9 cellular contexts compared by ENCODE assay signal in genomic region chr4:184039963-184040383, GRCh38.
DNase-seq lines count a peak whose midpoint lies in the region; ATAC-seq, FAIRE-seq and TF ChIP-seq lines count a peak whose summit lies in the region.
"Had no signal": no experiment of that assay in that cellular context is flagged by ENCODE, and none has a peak within 500 bp of the region (broad histone marks: within the 10 kb centered on the region; RNA-seq: fewer than 3 reads in every experiment).

No MANE protein-coding gene starts in this region.

- in situ Hi-C loops in GM12878 (cut with MboI), result no loop called here

- TF ChIP-seq EP300 in GM12878 (IDR thresholded peaks at IDR 0.05; ENCODE audit: borderline replicate concordance in 1 of 2, control insufficient read depth in 1 of 2, low read depth in 2 of 2, low read length in 2 of 2) (no peak), suprapubic skin (IDR thresholded peaks at IDR 0.05) (no peak)

- intact Hi-C loops in GM12878 (cut with micrococcal nuclease; ENCODE audit: unreplicated experiment), result no loop called here

- peak overlapping the region; percentile 31 for H3K4me3 Mint-ChIP-seq in activated T-cell treated with anti-CD3 and anti-CD28 coated beads, Interleukin-2, amount 50 U/mL, for 24 hours

- no peak overlapping the region for H3K4me3 ChIP-seq in GM12878
- H3K4me3 ChIP-seq in suprapubic skin, result peak overlapping the region; percentile 21

- RAD21 ChIA-PET in GM12878 (lab: Charles Lee; ENCODE audit: unreplicated experiment), result interaction anchor here (0.6 kb wide), 1 partner anchor 22 kb away, joined by 3 read pairs; no protein-coding TSS in a partner anchor

- SMC1A ChIA-PET in GM12878 (lab: Charles Lee; ENCODE audit: uncharacterized antibody, unreplicated experiment), result no interaction called here

- H3K4me2 ChIP-seq in GM12878 (ENCODE audit: control insufficient read depth, insufficient read depth), result no peak overlapping the region

- TF ChIP-seq RAD21 in GM12878 (IDR thresholded peaks at IDR 0.05; ENCODE audit: insufficient read depth, low read depth, low read length), result no peak

- peak; percentile 35; the same call in 2 of the 3 replicates for ATAC-seq in GM12878

- TF ChIP-seq POLR2A in GM12878 (IDR thresholded peaks at IDR 0.05; ENCODE audit: low read depth, low read length), result no peak
- no peak for TF ChIP-seq POLR2A in suprapubic skin (IDR thresholded peaks at IDR 0.05)
- no peak for TF ChIP-seq POLR2A in H54 (IDR thresholded peaks at IDR 0.05; ENCODE audit: low read depth, low read length)

- H4K20me1 ChIP-seq in GM12878 (ENCODE audit: control insufficient read depth, insufficient read depth), result no peaks in the 10 kb centered on the region

- H3K27ac ChIP-seq in GM12878 (ENCODE audit: control insufficient read depth, insufficient read depth) (no peak overlapping the region), suprapubic skin (no peak overlapping the region)

- H3K27me3 Mint-ChIP-seq in activated T-cell treated with anti-CD3 and anti-CD28 coated beads, Interleukin-2, amount 50 U/mL, for 24 hours, result peaks cover 52% of the 10 kb centered on the region

- TF ChIP-seq CTCF in GM12878 (IDR thresholded peaks at IDR 0.05 in 2 of 3, conservative IDR thresholded peaks at IDR 0.05 in 1 of 3; ENCODE audit: control insufficient read depth in 2 of 3, extremely low read depth in 1 of 3, insufficient read depth in 1 of 3, low read depth in 3 of 3, low read length in 3 of 3) (no peak), suprapubic skin (IDR thresholded peaks at IDR 0.05) (no peak)

- no TSS peak for BruUV-seq in GM12878 (replicated peaks; lab: Mats Ljungman, UMichigan)

- H3K9me3 ChIP-seq in GM12878 (replicated peaks; ENCODE audit: control insufficient read depth, insufficient read depth, low read length) (no peaks in the 10 kb centered on the region), suprapubic skin (no peaks in the 10 kb centered on the region)

- H3K36me3 ChIP-seq in GM12878 (ENCODE audit: control insufficient read depth in 2 of 2, insufficient read depth in 2 of 2, low read length in 1 of 2), result no peaks in the 10 kb centered on the region
- no peaks in the 10 kb centered on the region for H3K36me3 ChIP-seq in suprapubic skin

- FAIRE-seq in GM12878 (lab: Jason Lieb, UNC) (no peak), H54 (lab: Jason Lieb, UNC) (no peak)

- H3K4me1 ChIP-seq in GM12878 (ENCODE audit: control insufficient read depth, insufficient read depth, low read length) (no peaks in the 10 kb centered on the region), suprapubic skin (peaks cover 6% of the 10 kb centered on the region)

- no peaks in the 10 kb centered on the region for H3K9me3 Mint-ChIP-seq in activated T-cell treated with anti-CD3 and anti-CD28 coated beads, Interleukin-2, amount 50 U/mL, for 24 hours

- H3K27me3 ChIP-seq in GM12878 (replicated peaks in 1 of 2; ENCODE audit: control insufficient read depth in 2 of 2, insufficient read depth in 2 of 2, low read length in 1 of 2) (peaks cover 3 to 8% of the 10 kb centered on the region in 2 experiments; a peak in 2 of 4 replicates), suprapubic skin (no peaks in the 10 kb centered on the region)

- no peaks in the 10 kb centered on the region for H3K79me2 ChIP-seq in GM12878 (ENCODE audit: control insufficient read depth, insufficient read depth, low read length)

- H3K27ac Mint-ChIP-seq in activated T-cell treated with anti-CD3 and anti-CD28 coated beads, Interleukin-2, amount 50 U/mL, for 24 hours, result no peak overlapping the region

- no peak for DNase-seq in activated T-cell treated with anti-CD3 and anti-CD28 coated beads, Interleukin-2, amount 50 U/mL, for 24 hours
- DNase-seq in activated T-cell treated with anti-CD3 and anti-CD28 coated beads for 4 hours (no peak), GM12878 (ENCODE audit: low read depth, low spot score) (no peak), left kidney (ENCODE audit: low read depth, low spot score) (peak; percentile 87), suprapubic skin (ENCODE audit: low spot score in 2 of 2) (no peak), H54 (ENCODE audit: insufficient read length, low spot score) (no peak), pons (ENCODE audit: low spot score) (no peak), NCI-H1048 (lab: John Stamatoyannopoulos, UW) (no peak)
- DNase-seq: NCI-H2171 treated with DMSO at 0.1 percent for 48 hours had no signal

- H3K4me1 Mint-ChIP-seq in activated T-cell treated with anti-CD3 and anti-CD28 coated beads, Interleukin-2, amount 50 U/mL, for 24 hours (ENCODE audit: low read depth), result peaks cover 12% of the 10 kb centered on the region

- H2AFZ ChIP-seq in GM12878 (ENCODE audit: control insufficient read depth, low read depth, low read length), result no peak overlapping the region

- 8% methylated on average over 22 of the region's 22 CpGs for WGBS in GM12878 (ENCODE audit: insufficient coverage, insufficient replicate concordance, low lambda C conversion rate, missing lambda C conversion rate)
- WGBS in suprapubic skin, result 9% methylated on average over 8 of the region's 22 CpGs

- no peaks in the 10 kb centered on the region for H3K36me3 Mint-ChIP-seq in activated T-cell treated with anti-CD3 and anti-CD28 coated beads, Interleukin-2, amount 50 U/mL, for 24 hours (ENCODE audit: low read depth)

- no peak overlapping the region for H3K9ac ChIP-seq in GM12878 (ENCODE audit: control insufficient read depth, insufficient read depth, low read length)

- CTCF ChIA-PET in GM12878 (lab: Yijun Ruan, JAX), result no interaction called here

- POLR2A ChIA-PET in GM12878 (lab: Charles Lee), result no interaction called here

TF ChIP-seq in GM12878, 131 proteins besides CTCF, POLR2A, EP300 and RAD21:
- TF ChIP-seq SRF (IDR thresholded peaks at IDR 0.05; ENCODE audit: low read depth in 2 of 2, low read length in 2 of 2), result no peak
TF ChIP-seq in GM12878: peak in this region for 0.
